10 cellular contexts compared by ENCODE assay signal in the genomic region with DNA sequence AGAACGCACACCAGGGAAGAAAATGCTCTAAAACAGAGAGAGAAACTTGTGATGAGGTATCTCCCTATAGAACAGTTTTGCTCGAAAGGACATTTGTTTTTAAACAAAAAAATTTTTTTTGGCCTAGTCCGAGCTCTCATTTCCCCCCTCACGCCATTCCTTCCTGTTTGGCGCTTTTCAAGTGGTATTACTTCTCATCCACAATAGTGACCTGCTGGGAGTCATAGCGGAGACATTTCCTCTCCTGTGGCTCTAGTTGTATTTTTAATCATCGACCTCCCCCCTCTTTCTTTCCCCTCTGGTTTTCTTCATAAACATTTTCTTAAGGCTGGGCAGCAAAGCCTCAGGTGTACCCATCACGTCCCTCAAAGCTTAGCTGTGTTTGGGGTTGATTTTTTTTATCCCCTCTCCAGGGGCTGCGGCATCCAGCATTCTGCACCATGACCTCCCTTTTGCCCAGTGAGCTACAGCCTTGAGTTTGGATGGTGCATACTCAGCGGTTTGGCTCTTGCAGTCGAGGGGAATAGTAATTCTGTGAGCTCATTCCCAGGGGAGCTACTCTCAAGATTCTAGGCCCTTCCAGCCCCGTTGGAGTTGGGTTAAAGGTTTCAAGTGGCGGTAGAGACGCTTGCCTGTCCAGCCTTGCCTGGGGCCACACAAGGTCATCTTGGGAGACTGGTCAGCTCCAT.
DNase-seq lines count a peak whose midpoint lies in the region; ATAC-seq and TF ChIP-seq lines count a peak whose summit lies in the region.
"Had no signal": no experiment of that assay in that cellular context is flagged by ENCODE, and none has a peak within 500 bp of the region (broad histone marks: within the 10 kb centered on the region; RNA-seq: fewer than 3 reads in every experiment).

No MANE protein-coding gene starts in this region.

- no peak for DNase-seq in CD4-positive, alpha-beta T cell
- DNase-seq in MV-4-11 (lab: John Stamatoyannopoulos, UW) (peak; percentile 22), esophagus muscularis mucosa (ENCODE audit: extremely low spot score) (no peak), NCI-H510A treated with DMSO at 0.1 percent for 48 hours (lab: John Stamatoyannopoulos, UW) (no peak), tibial nerve (ENCODE audit: low spot score in 2 of 2) (no peak)
- no peak for DNase-seq in stimulated activated CD4-positive, alpha-beta T cell treated with anti-CD3 and anti-CD28 coated beads, Interleukin-15, amount 100 ng/mL, for 24 hours
- DNase-seq: nucleus accumbens had no signal

- H3K9me3 ChIP-seq in CD4-positive, alpha-beta T cell (ENCODE audit: control insufficient read depth, low read length) = no peaks in the 10 kb centered on the region
- no peaks in the 10 kb centered on the region for H3K9me3 ChIP-seq in esophagus muscularis mucosa
- no peaks in the 10 kb centered on the region for H3K9me3 ChIP-seq in tibial nerve

- peaks cover 59% of the 10 kb centered on the region for H3K4me1 Mint-ChIP-seq in CD4-positive, alpha-beta T cell (ENCODE audit: low read depth)
- H3K4me1 Mint-ChIP-seq in nephron = peaks cover 54% of the 10 kb centered on the region

- no peak for ATAC-seq in CD4-positive, alpha-beta T cell (ENCODE audit: poor library complexity)
- ATAC-seq in GM18517 (IDR thresholded peaks at IDR 0.05; ENCODE audit: unreplicated experiment) = no peak

- WGBS in esophagus muscularis mucosa = 73% methylated on average over 14 of the region's 14 CpGs
- 70 to 71% methylated on average over 14 of the region's 14 CpGs for WGBS in tibial nerve, 2 donors

- peaks cover 0 to 22% (median 4%) of the 10 kb centered on the region in 4 donors for H3K4me1 ChIP-seq in esophagus muscularis mucosa
- H3K4me1 ChIP-seq in tibial nerve = no peaks in the 10 kb centered on the region

- no peaks in the 10 kb centered on the region for H3K27me3 ChIP-seq in CD4-positive, alpha-beta T cell (ENCODE audit: control insufficient read depth, insufficient read depth, low read length)
- H3K27me3 ChIP-seq in esophagus muscularis mucosa (no peaks in the 10 kb centered on the region), tibial nerve (no peaks in the 10 kb centered on the region)

- POLR2A ChIA-PET in CD4-positive, alpha-beta T cell (lab: Charles Lee) = no interaction called here

- TF ChIP-seq CTCF in CD4-positive, alpha-beta T cell (IDR thresholded peaks at IDR 0.05) = no peak
- TF ChIP-seq CTCF in esophagus muscularis mucosa (IDR thresholded peaks at IDR 0.05) (no peak), nephron (IDR thresholded peaks at IDR 0.05; ENCODE audit: unreplicated experiment in 3 of 3) (no peak), tibial nerve (IDR thresholded peaks at IDR 0.05) (no peak)

- TF ChIP-seq POLR2A in esophagus muscularis mucosa (IDR thresholded peaks at IDR 0.05; ENCODE audit: low read depth) (no peak), tibial nerve (IDR thresholded peaks at IDR 0.05) (no peak)

- no peak overlapping the region for H3K27ac ChIP-seq in CD4-positive, alpha-beta T cell (ENCODE audit: low read depth, low read length)
- H3K27ac ChIP-seq in esophagus muscularis mucosa (replicated peaks in 1 of 4) = peak overlapping the region; percentile 20 to 58 (median 23)
- peak overlapping the region in 1 of 4 donors; percentile 59 for H3K27ac ChIP-seq in tibial nerve

- peaks cover 3% of the 10 kb centered on the region for H3K9me3 Mint-ChIP-seq in CD4-positive, alpha-beta T cell
- H3K9me3 Mint-ChIP-seq in nephron = no peaks in the 10 kb centered on the region

- CTCF ChIA-PET in CD4-positive, alpha-beta T cell (lab: Charles Lee) = no interaction called here

- H3K27me3 Mint-ChIP-seq in CD4-positive, alpha-beta T cell = no peaks in the 10 kb centered on the region
- no peaks in the 10 kb centered on the region for H3K27me3 Mint-ChIP-seq in nephron (ENCODE audit: low read depth)

- H3K36me3 ChIP-seq in esophagus muscularis mucosa (no peaks in the 10 kb centered on the region), tibial nerve (no peaks in the 10 kb centered on the region)

- TF ChIP-seq EP300 in esophagus muscularis mucosa (IDR thresholded peaks at IDR 0.05) (no peak), tibial nerve (IDR thresholded peaks at IDR 0.05) (no peak)

- no peaks in the 10 kb centered on the region for H3K36me3 Mint-ChIP-seq in CD4-positive, alpha-beta T cell (ENCODE audit: low read depth)
- H3K36me3 Mint-ChIP-seq in nephron (ENCODE audit: low read depth) = no peaks in the 10 kb centered on the region
- H3K36me3 Mint-ChIP-seq: CD14-positive monocyte had no signal

- intact Hi-C loops in CD4-positive, alpha-beta T cell (cut with DNase I, micrococcal nuclease) = loop anchor here in 1 of 2 experiments (10.0 kb wide), 1 partner anchor 102 kb away; the partner anchor contains the start of gene SPRY4
- intact Hi-C loops in esophagus muscularis mucosa (cut with DNase I) = no loop called here

- H3K4me3 ChIP-seq in esophagus muscularis mucosa (no peak overlapping the region), tibial nerve (no peak overlapping the region)

- peak overlapping the region; percentile 9 for H3K27ac Mint-ChIP-seq in CD4-positive, alpha-beta T cell
- peak overlapping the region; percentile 40 to 64 (median 42) for H3K27ac Mint-ChIP-seq in nephron
- H3K27ac Mint-ChIP-seq: CD14-positive monocyte had no signal

- H3K4me3 Mint-ChIP-seq in CD4-positive, alpha-beta T cell = peak overlapping the region; percentile 14
- no peak overlapping the region for H3K4me3 Mint-ChIP-seq in nephron
